33 cellular contexts compared by ENCODE assay signal in genomic region chr2:232643147-232643425, GRCh38. TPM values are rescaled to one million over a fixed set of nuclear protein-coding genes. Genes with fewer than 3 reads are reported as not detected.
"Had no signal": no experiment of that assay in that cellular context is flagged by ENCODE, and none has a peak within 500 bp of the region (broad histone marks: within the 10 kb centered on the region; RNA-seq: fewer than 3 reads in every experiment).

No MANE protein-coding gene starts in this region.

- H3K4me3 Mint-ChIP-seq: immature natural killer cell; mesothelial cell of epicardium; naive B cell; natural killer cell; nephron progenitor cell; neural progenitor cell; stimulated activated naive B cell treated with anti-CD40 and anti-IgM and Interleukin-4, amounts not matched to agents 10 μg/mL and 1 μg/mL and 100 μg/mL, for 72 hours had no signal

- H2AFZ ChIP-seq: neural progenitor cell had no signal

- H3K4me3 ChIP-seq: left ventricle myocardium inferior, lung, neural progenitor cell, ovary, right atrium auricular region, skin epidermis, stomach, testis, thyroid gland, upper lobe of right lung had no signal

- H3K36me3 ChIP-seq: left ventricle myocardium inferior, neural progenitor cell, neutrophil, ovary, right atrium auricular region, stomach, thyroid gland, upper lobe of right lung had no signal

- H3K9me3 Mint-ChIP-seq: immature natural killer cell; mesothelial cell of epicardium; naive B cell; natural killer cell; nephron progenitor cell; neural progenitor cell; stimulated activated naive B cell treated with anti-CD40 and anti-IgM and Interleukin-4, amounts not matched to agents 10 μg/mL and 1 μg/mL and 100 μg/mL, for 72 hours had no signal

- H3K27ac Mint-ChIP-seq: immature natural killer cell; mesothelial cell of epicardium; natural killer cell; nephron progenitor cell; neural progenitor cell; progenitor cell of endocrine pancreas; stimulated activated naive B cell treated with anti-CD40 and anti-IgM and Interleukin-4, amounts not matched to agents 10 μg/mL and 1 μg/mL and 100 μg/mL, for 72 hours had no signal

- H3K9me3 ChIP-seq: left ventricle myocardium inferior, neutrophil, ovary, right atrium auricular region, stomach, testis, thyroid gland, upper lobe of right lung had no signal

- H3K4me1 ChIP-seq: stomach, testis, upper lobe of right lung had no signal

- DNase-seq: hypothalamus; immature natural killer cell; kidney; left colon; left ventricle myocardium inferior; mesendoderm; naive B cell; natural killer cell; nephron progenitor cell; occipital lobe; ovary; stimulated activated CD4-positive, alpha-beta T cell treated with anti-CD3 and anti-CD28 coated beads, Interleukin-12 subunit alpha, Interleukin-12 subunit beta, amount 100 ng/mL, for 4 hours; stimulated activated CD4-positive, alpha-beta T cell treated with anti-CD3 and anti-CD28 coated beads, Interleukin-15, amount 100 ng/mL, for 24 hours; stimulated activated CD4-positive, alpha-beta T cell treated with anti-CD3 and anti-CD28 coated beads, Interleukin-2, amount 100 ng/mL, for 24 hours; stimulated activated CD4-positive, alpha-beta T cell treated with anti-CD3 and anti-CD28 coated beads, Interleukin-4, amount 100 ng/mL, for 1 hour; stimulated activated naive B cell treated with anti-CD40 and anti-IgM and Interleukin-4, amounts not matched to agents 10 μg/mL and 1 μg/mL and 100 μg/mL, for 72 hours; stimulated activated naive CD8-positive, alpha-beta T cell treated with anti-CD3 and anti-CD28 coated beads, Interleukin-15, Interleukin-2, amounts not matched to agents 100 U/mL and 50 U/mL, for 24 hours; stomach; testis; thyroid gland; trophoblast cell; upper lobe of right lung had no signal

- FAIRE-seq: islet of Langerhans, kidney, urothelium cell line had no signal

- H3K9ac ChIP-seq: neural progenitor cell had no signal

- H3K36me3 Mint-ChIP-seq: immature natural killer cell; mesothelial cell of epicardium; naive B cell; natural killer cell; neural progenitor cell; stimulated activated naive B cell treated with anti-CD40 and anti-IgM and Interleukin-4, amounts not matched to agents 10 μg/mL and 1 μg/mL and 100 μg/mL, for 72 hours had no signal

- H3K27ac ChIP-seq: left ventricle myocardium inferior, neural progenitor cell, neutrophil, ovary, right atrium auricular region, skin epidermis, stomach, testis, thyroid gland, upper lobe of right lung had no signal

- ATAC-seq: left colon; natural killer cell; sciatic nerve; stimulated activated naive B cell treated with anti-CD40 and anti-IgM and Interleukin-4, amounts not matched to agents 10 μg/mL and 1 μg/mL and 100 μg/mL, for 72 hours; stimulated activated naive CD8-positive, alpha-beta T cell treated with anti-CD3 and anti-CD28 coated beads, Interleukin-15, Interleukin-2, amounts not matched to agents 100 U/mL and 50 U/mL, for 24 hours; upper lobe of right lung had no signal

- H3K4me1 Mint-ChIP-seq: immature natural killer cell; mesothelial cell of epicardium; naive B cell; natural killer cell; stimulated activated naive B cell treated with anti-CD40 and anti-IgM and Interleukin-4, amounts not matched to agents 10 μg/mL and 1 μg/mL and 100 μg/mL, for 72 hours had no signal

- H3K4me2 ChIP-seq: neural progenitor cell had no signal

- H3K27me3 ChIP-seq: ovary, right atrium auricular region, stomach, testis, thyroid gland, upper lobe of right lung had no signal

RNA-seq across cellular contexts. Expression of gene EFHD1, which starts 9.7 kb away (rescaled TPM):
- total RNA-seq: pulmonary artery endothelial cell had no signal
